Comparison of ENCODE assay signal across 1 cellular context in the genomic region with DNA sequence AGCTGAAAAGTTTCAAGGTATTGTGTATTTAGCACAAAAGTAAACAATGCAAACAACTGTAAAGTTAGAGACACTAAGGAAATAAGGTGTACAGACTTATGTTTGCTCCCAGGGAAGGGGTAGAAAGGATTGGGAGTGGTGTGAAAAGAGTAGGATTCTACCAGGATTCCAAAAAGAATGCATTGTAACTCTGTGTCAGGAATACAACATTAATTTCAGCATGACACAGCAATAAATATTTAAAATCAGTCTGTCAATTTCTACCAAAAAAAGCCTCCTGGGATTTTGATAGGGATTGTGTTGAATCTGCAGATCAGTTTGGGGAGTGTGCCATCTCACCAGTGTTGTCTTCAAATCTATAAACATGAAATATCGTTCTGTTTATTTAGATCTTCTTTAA.
TF ChIP-seq lines count a peak whose summit lies in the region.

No MANE protein-coding gene starts in this region.

TF ChIP-seq in WTC11, 78 proteins besides CTCF, POLR2A, EP300 and RAD21 (continued from another document):
- no peak for TF ChIP-seq ZNF532 (CRISPR knock-in tag; IDR thresholded peaks at IDR 0.05; ENCODE audit: borderline replicate concordance)
- no peak for TF ChIP-seq ETV6 (CRISPR knock-in tag; IDR thresholded peaks at IDR 0.05)
- no peak for TF ChIP-seq FOXP1 (CRISPR knock-in tag; IDR thresholded peaks at IDR 0.05; ENCODE audit: borderline replicate concordance)
- no peak for TF ChIP-seq SMAD4 (CRISPR knock-in tag; IDR thresholded peaks at IDR 0.05)
- TF ChIP-seq PRDM15 (CRISPR knock-in tag; IDR thresholded peaks at IDR 0.05) = no peak
- TF ChIP-seq RORB (CRISPR knock-in tag; IDR thresholded peaks at IDR 0.05) = no peak
- TF ChIP-seq ZNF121 (CRISPR knock-in tag; IDR thresholded peaks at IDR 0.05) = no peak
